In genomic region chr10:131739201-131739600, GRCh38 we compare ENCODE assay signal across 17 cellular contexts.
A peak's percentile ranks its signal among the peaks of the same experiment; 100 is the strongest.
DNase-seq lines count a peak whose midpoint lies in the region; ATAC-seq and TF ChIP-seq lines count a peak whose summit lies in the region.
"Had no signal": no experiment of that assay in that cellular context is flagged by ENCODE, and none has a peak within 500 bp of the region (broad histone marks: within the 10 kb centered on the region; RNA-seq: fewer than 3 reads in every experiment).

No MANE protein-coding gene starts in this region.

- TF ChIP-seq CTCF in natural killer cell (IDR thresholded peaks at IDR 0.05) (no peak), ascending aorta (IDR thresholded peaks at IDR 0.05) (no peak)

- no peaks in the 10 kb centered on the region for H3K9me3 ChIP-seq in ascending aorta
- H3K9me3 ChIP-seq: Caco-2, HAP-1, SK-N-SH had no signal

- H3K27me3 ChIP-seq in ascending aorta = no peaks in the 10 kb centered on the region

- peaks cover 0 to 6% of the 10 kb centered on the region in 2 donors for H3K4me1 Mint-ChIP-seq in natural killer cell treated with Interleukin-12 subunit alpha and Interleukin-12 subunit beta and Interleukin-15 and Interleukin-18, amount 100 ng/mL, for 72 hours (ENCODE audit: low read depth in 2 of 2)
- H3K4me1 Mint-ChIP-seq in natural killer cell = peaks cover 4 to 12% of the 10 kb centered on the region in 2 donors

- intact Hi-C loops in natural killer cell (cut with micrococcal nuclease) = no loop called here
- intact Hi-C loops in ascending aorta (cut with DNase I) = no loop called here

- no peaks in the 10 kb centered on the region for H3K36me3 Mint-ChIP-seq in natural killer cell treated with Interleukin-12 subunit alpha and Interleukin-12 subunit beta and Interleukin-15 and Interleukin-18, amount 100 ng/mL, for 72 hours
- H3K36me3 Mint-ChIP-seq in natural killer cell = no peaks in the 10 kb centered on the region
- H3K36me3 Mint-ChIP-seq: CD14-positive monocyte had no signal

- H3K9me3 Mint-ChIP-seq in natural killer cell treated with Interleukin-12 subunit alpha and Interleukin-12 subunit beta and Interleukin-15 and Interleukin-18, amount 100 ng/mL, for 72 hours = no peaks in the 10 kb centered on the region
- no peaks in the 10 kb centered on the region for H3K9me3 Mint-ChIP-seq in natural killer cell

- H3K27ac Mint-ChIP-seq in natural killer cell treated with Interleukin-12 subunit alpha and Interleukin-12 subunit beta and Interleukin-15 and Interleukin-18, amount 100 ng/mL, for 72 hours = no peak overlapping the region
- H3K27ac Mint-ChIP-seq in natural killer cell = no peak overlapping the region

- no peak for ATAC-seq in natural killer cell treated with Interleukin-12 subunit alpha and Interleukin-12 subunit beta and Interleukin-15 and Interleukin-18, amount 100 ng/mL, for 72 hours
- ATAC-seq in natural killer cell (no peak), GM18873 (IDR thresholded peaks at IDR 0.05; ENCODE audit: low FRiP score, unreplicated experiment) (no peak)

- H3K4me3 Mint-ChIP-seq in natural killer cell treated with Interleukin-12 subunit alpha and Interleukin-12 subunit beta and Interleukin-15 and Interleukin-18, amount 100 ng/mL, for 72 hours = no peak overlapping the region
- H3K4me3 Mint-ChIP-seq in natural killer cell = no peak overlapping the region

- no peak overlapping the region for H3K4me3 ChIP-seq in ascending aorta
- H3K4me3 ChIP-seq: HAP-1 had no signal

- H3K27ac ChIP-seq in caudate nucleus (ENCODE audit: low read depth, low read length) (peak overlapping the region; percentile 56), ascending aorta (no peak overlapping the region)
- H3K27ac ChIP-seq: HL-60 had no signal

- peaks cover 14 to 18% of the 10 kb centered on the region in 2 donors for H3K27me3 Mint-ChIP-seq in natural killer cell treated with Interleukin-12 subunit alpha and Interleukin-12 subunit beta and Interleukin-15 and Interleukin-18, amount 100 ng/mL, for 72 hours
- H3K27me3 Mint-ChIP-seq in natural killer cell (ENCODE audit: low read depth in 2 of 2) = peaks cover 12 to 27% of the 10 kb centered on the region in 2 donors

- peak; percentile 54 for DNase-seq in natural killer cell treated with Interleukin-12 subunit alpha and Interleukin-12 subunit beta and Interleukin-15 and Interleukin-18, amount 100 ng/mL, for 72 hours (ENCODE audit: low spot score)
- no peak for DNase-seq in natural killer cell
- peak in 41 of 61 donors; percentile 14 to 88 (median 55) for DNase-seq in caudate nucleus (lab: John Stamatoyannopoulos, UW)
- DNase-seq in nucleus accumbens (lab: John Stamatoyannopoulos, UW) = peak in 35 of 56 donors; percentile 6 to 85 (median 39)
- peak; percentile 25 for DNase-seq in ureter (ENCODE audit: low spot score)
- no peak for DNase-seq in NCI-H146 (lab: John Stamatoyannopoulos, UW)
- no peak for DNase-seq in ascending aorta (ENCODE audit: low spot score in 2 of 2)
- DNase-seq: Caco-2, DMS53, NCI-H1092, NCI-H524 treated with DMSO at 0.1 percent for 48 hours, SHP77, SK-N-SH had no signal

- no peaks in the 10 kb centered on the region for H3K36me3 ChIP-seq in ascending aorta
- H3K36me3 ChIP-seq: HAP-1 had no signal

- no peaks in the 10 kb centered on the region for H3K4me1 ChIP-seq in ascending aorta
- H3K4me1 ChIP-seq: Caco-2, HAP-1 had no signal

Comparison
In these comparisons a context has a peak if more than half of its experiments do, and no peak if none do; other contexts are left out.
1. DNase-seq: peak in natural killer cell treated with Interleukin-12 subunit alpha and Interleukin-12 subunit beta and Interleukin-15 and Interleukin-18, amount 100 ng/mL, for 72 hours (single experiment), caudate nucleus (41 of 61), nucleus accumbens (35 of 56) and ureter (single experiment); none in natural killer cell (single experiment), NCI-H146 (single experiment) and ascending aorta (0 of 2).